Comparison of ENCODE assay signal across 2 cellular contexts in genomic region chr1:85277802-85278201, GRCh38.
TF ChIP-seq lines count a peak whose summit lies in the region.

No MANE protein-coding gene starts in this region.

TF ChIP-seq in WTC11, 78 proteins besides CTCF, POLR2A, EP300 and RAD21:
- TF ChIP-seq, protein P1, sequence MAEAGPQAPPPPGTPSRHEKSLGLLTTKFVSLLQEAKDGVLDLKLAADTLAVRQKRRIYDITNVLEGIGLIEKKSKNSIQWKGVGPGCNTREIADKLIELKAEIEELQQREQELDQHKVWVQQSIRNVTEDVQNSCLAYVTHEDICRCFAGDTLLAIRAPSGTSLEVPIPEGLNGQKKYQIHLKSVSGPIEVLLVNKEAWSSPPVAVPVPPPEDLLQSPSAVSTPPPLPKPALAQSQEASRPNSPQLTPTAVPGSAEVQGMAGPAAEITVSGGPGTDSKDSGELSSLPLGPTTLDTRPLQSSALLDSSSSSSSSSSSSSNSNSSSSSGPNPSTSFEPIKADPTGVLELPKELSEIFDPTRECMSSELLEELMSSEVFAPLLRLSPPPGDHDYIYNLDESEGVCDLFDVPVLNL (CRISPR knock-in tag; IDR thresholded peaks at IDR 0.05; ENCODE audit: borderline replicate concordance, low read depth): no peak
- TF ChIP-seq GABPB1 (CRISPR knock-in tag; IDR thresholded peaks at IDR 0.05): peak; percentile 82
- no peak for TF ChIP-seq KAT7 (CRISPR knock-in tag; IDR thresholded peaks at IDR 0.05; ENCODE audit: borderline replicate concordance)
- no peak for TF ChIP-seq NR2C2 (CRISPR knock-in tag; IDR thresholded peaks at IDR 0.05)
- no peak for TF ChIP-seq NFATC4 (CRISPR knock-in tag; IDR thresholded peaks at IDR 0.05)

TF ChIP-seq in SK-N-SH, 30 proteins besides CTCF, POLR2A, EP300 and RAD21:
- no peak for TF ChIP-seq IRF3 (IDR thresholded peaks at IDR 0.05; ENCODE audit: low read depth, low read length)
- TF ChIP-seq MEF2A (IDR thresholded peaks at IDR 0.05; ENCODE audit: borderline replicate concordance, low read depth): no peak
- TF ChIP-seq SMC3 (IDR thresholded peaks at IDR 0.05; ENCODE audit: low read depth, low read length): no peak
- no peak for TF ChIP-seq RCOR1 (IDR thresholded peaks at IDR 0.05; ENCODE audit: low read length)
- no peak for TF ChIP-seq JUND (IDR thresholded peaks at IDR 0.05)
- no peak for TF ChIP-seq ZBTB33 (IDR thresholded peaks at IDR 0.05; ENCODE audit: borderline replicate concordance, low read depth)
- TF ChIP-seq NFIC (IDR thresholded peaks at IDR 0.05; ENCODE audit: borderline replicate concordance): no peak
- TF ChIP-seq, protein P2, sequence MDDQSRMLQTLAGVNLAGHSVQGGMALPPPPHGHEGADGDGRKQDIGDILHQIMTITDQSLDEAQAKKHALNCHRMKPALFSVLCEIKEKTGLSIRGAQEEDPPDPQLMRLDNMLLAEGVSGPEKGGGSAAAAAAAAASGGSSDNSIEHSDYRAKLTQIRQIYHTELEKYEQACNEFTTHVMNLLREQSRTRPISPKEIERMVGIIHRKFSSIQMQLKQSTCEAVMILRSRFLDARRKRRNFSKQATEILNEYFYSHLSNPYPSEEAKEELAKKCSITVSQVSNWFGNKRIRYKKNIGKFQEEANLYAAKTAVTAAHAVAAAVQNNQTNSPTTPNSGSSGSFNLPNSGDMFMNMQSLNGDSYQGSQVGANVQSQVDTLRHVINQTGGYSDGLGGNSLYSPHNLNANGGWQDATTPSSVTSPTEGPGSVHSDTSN (IDR thresholded peaks at IDR 0.05): no peak
- no peak for TF ChIP-seq RFX5 (IDR thresholded peaks at IDR 0.05; ENCODE audit: low read length)
- TF ChIP-seq MAX (IDR thresholded peaks at IDR 0.05; ENCODE audit: low read depth): no peak
- TF ChIP-seq MXI1 (IDR thresholded peaks at IDR 0.05; ENCODE audit: low read depth, low read length): no peak
- no peak for TF ChIP-seq FOSL2 (IDR thresholded peaks at IDR 0.05; ENCODE audit: borderline replicate concordance, low read depth)
- TF ChIP-seq EZH2phosphoT487 (IDR thresholded peaks at IDR 0.05; ENCODE audit: borderline replicate concordance, low read depth): no peak
- TF ChIP-seq FOXM1 (IDR thresholded peaks at IDR 0.05; ENCODE audit: low read depth): no peak
- TF ChIP-seq TCF12 (IDR thresholded peaks at IDR 0.05): no peak
- TF ChIP-seq YY1 (IDR thresholded peaks at IDR 0.05; ENCODE audit: low read depth): no peak
- TF ChIP-seq, protein P3, sequence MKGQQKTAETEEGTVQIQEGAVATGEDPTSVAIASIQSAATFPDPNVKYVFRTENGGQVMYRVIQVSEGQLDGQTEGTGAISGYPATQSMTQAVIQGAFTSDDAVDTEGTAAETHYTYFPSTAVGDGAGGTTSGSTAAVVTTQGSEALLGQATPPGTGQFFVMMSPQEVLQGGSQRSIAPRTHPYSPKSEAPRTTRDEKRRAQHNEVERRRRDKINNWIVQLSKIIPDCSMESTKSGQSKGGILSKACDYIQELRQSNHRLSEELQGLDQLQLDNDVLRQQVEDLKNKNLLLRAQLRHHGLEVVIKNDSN (IDR thresholded peaks at IDR 0.05; ENCODE audit: borderline replicate concordance, low read depth): no peak
- no peak for TF ChIP-seq POLR2AphosphoS5 (IDR thresholded peaks at IDR 0.05; ENCODE audit: low read depth, low read length)
- TF ChIP-seq, protein P4, sequence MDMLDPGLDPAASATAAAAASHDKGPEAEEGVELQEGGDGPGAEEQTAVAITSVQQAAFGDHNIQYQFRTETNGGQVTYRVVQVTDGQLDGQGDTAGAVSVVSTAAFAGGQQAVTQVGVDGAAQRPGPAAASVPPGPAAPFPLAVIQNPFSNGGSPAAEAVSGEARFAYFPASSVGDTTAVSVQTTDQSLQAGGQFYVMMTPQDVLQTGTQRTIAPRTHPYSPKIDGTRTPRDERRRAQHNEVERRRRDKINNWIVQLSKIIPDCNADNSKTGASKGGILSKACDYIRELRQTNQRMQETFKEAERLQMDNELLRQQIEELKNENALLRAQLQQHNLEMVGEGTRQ (IDR thresholded peaks at IDR 0.05; ENCODE audit: borderline replicate concordance, low read depth, low read length): no peak
- no peak for TF ChIP-seq REST (IDR thresholded peaks at IDR 0.05; ENCODE audit: low read depth, low read length)
